17 cellular contexts compared by ENCODE assay signal in the genomic region with DNA sequence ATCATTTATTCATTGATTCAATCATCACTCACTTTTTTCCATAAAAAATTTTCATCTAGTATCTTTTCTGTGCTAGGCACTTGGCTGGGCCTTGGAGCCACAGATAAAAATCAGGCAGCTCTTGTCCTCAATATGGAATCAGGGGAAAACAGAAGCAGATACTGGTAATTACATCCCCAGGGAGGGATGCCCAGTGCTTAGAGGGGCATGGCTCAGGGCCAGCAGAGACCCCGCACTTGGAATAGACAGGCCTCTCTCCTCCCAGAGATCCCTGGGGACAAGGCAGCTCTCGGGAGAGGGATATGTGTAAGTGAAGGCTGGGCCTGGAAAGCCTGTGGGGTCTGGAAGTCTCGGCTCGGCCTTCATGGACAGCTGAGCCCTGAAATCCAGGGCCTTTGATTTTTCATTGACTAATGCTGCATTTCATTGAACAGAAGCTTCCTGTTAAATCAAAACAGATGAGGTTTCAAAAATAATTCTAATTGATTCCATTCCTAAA.
"Had no signal": no experiment of that assay in that cellular context is flagged by ENCODE, and none has a peak within 500 bp of the region (broad histone marks: within the 10 kb centered on the region; RNA-seq: fewer than 3 reads in every experiment).

No MANE protein-coding gene starts in this region.

- H3K9me3 ChIP-seq: heart left ventricle, transverse colon, uterus had no signal

- H3K36me3 ChIP-seq: heart left ventricle, transverse colon, uterus had no signal

- H3K36me3 Mint-ChIP-seq: naive thymus-derived CD8-positive, alpha-beta T cell; stimulated activated naive B cell treated with anti-CD40 and anti-IgM and Interleukin-4, amounts not matched to agents 10 μg/mL and 1 μg/mL and 100 μg/mL, for 72 hours had no signal

- ATAC-seq: heart left ventricle; naive thymus-derived CD8-positive, alpha-beta T cell; stimulated activated naive B cell treated with anti-CD40 and anti-IgM and Interleukin-4, amounts not matched to agents 10 μg/mL and 1 μg/mL and 100 μg/mL, for 72 hours had no signal

- H3K27ac Mint-ChIP-seq: activated CD4-positive, alpha-beta T cell treated with anti-CD3 and anti-CD28 coated beads, Interleukin-2, amount 10 ng/mL, durations not matched to agents 24 days and 14 days; activated naive CD8-positive, alpha-beta T cell treated with anti-CD3 and anti-CD28 coated beads, Interleukin-2, amount 50 U/mL, for 24 hours; naive thymus-derived CD8-positive, alpha-beta T cell; progenitor cell of endocrine pancreas; stimulated activated naive B cell treated with anti-CD40 and anti-IgM and Interleukin-4, amounts not matched to agents 10 μg/mL and 1 μg/mL and 100 μg/mL, for 72 hours had no signal

- DNase-seq: activated CD4-positive, alpha-beta T cell treated with anti-CD3 and anti-CD28 coated beads, Interleukin-2, amount 10 ng/mL, durations not matched to agents 24 days and 14 days; activated effector memory CD4-positive, alpha-beta T cell treated with anti-CD3 and anti-CD28 coated beads, Interleukin-2, amount 50 U/mL, for 16 hours; activated naive CD4-positive, alpha-beta T cell treated with anti-CD3 and anti-CD28 coated beads, Interleukin-2, amount 50 U/mL, for 16 hours; activated naive CD8-positive, alpha-beta T cell treated with anti-CD3 and anti-CD28 coated beads, Interleukin-2, amount 50 U/mL, for 24 hours; activated T-cell treated with anti-CD3 and anti-CD28 coated beads for 4 hours; dermis blood vessel endothelial cell; effector memory CD4-positive, alpha-beta T cell; naive thymus-derived CD8-positive, alpha-beta T cell; retina; stimulated activated CD4-positive, alpha-beta T cell treated with anti-CD3 and anti-CD28 coated beads, Interleukin-2, amount 100 ng/mL, for 48 hours; stimulated activated CD8-positive, alpha-beta memory T cell treated with anti-CD3 and anti-CD28 coated beads, Interleukin-4, amount 100 ng/mL, for 48 hours; stimulated activated naive B cell treated with anti-CD40 and anti-IgM and Interleukin-4, amounts not matched to agents 10 μg/mL and 1 μg/mL and 100 μg/mL, for 72 hours; transverse colon; uterus had no signal

- H3K4me3 ChIP-seq: heart left ventricle, transverse colon, uterus had no signal

- H3K27ac ChIP-seq: heart left ventricle, transverse colon, uterus, VCaP had no signal

- H3K27me3 Mint-ChIP-seq: activated CD4-positive, alpha-beta T cell treated with anti-CD3 and anti-CD28 coated beads, Interleukin-2, amount 10 ng/mL, durations not matched to agents 24 days and 14 days had no signal

- H3K4me1 ChIP-seq: transverse colon, uterus had no signal

- H3K9me3 Mint-ChIP-seq: activated CD4-positive, alpha-beta T cell treated with anti-CD3 and anti-CD28 coated beads, Interleukin-2, amount 10 ng/mL, durations not matched to agents 24 days and 14 days; activated naive CD8-positive, alpha-beta T cell treated with anti-CD3 and anti-CD28 coated beads, Interleukin-2, amount 50 U/mL, for 24 hours; naive thymus-derived CD8-positive, alpha-beta T cell; stimulated activated naive B cell treated with anti-CD40 and anti-IgM and Interleukin-4, amounts not matched to agents 10 μg/mL and 1 μg/mL and 100 μg/mL, for 72 hours had no signal

- H3K4me3 Mint-ChIP-seq: activated CD4-positive, alpha-beta T cell treated with anti-CD3 and anti-CD28 coated beads, Interleukin-2, amount 10 ng/mL, durations not matched to agents 24 days and 14 days; activated naive CD8-positive, alpha-beta T cell treated with anti-CD3 and anti-CD28 coated beads, Interleukin-2, amount 50 U/mL, for 24 hours; naive thymus-derived CD8-positive, alpha-beta T cell; stimulated activated naive B cell treated with anti-CD40 and anti-IgM and Interleukin-4, amounts not matched to agents 10 μg/mL and 1 μg/mL and 100 μg/mL, for 72 hours had no signal

- H3K4me1 Mint-ChIP-seq: activated CD4-positive, alpha-beta T cell treated with anti-CD3 and anti-CD28 coated beads, Interleukin-2, amount 10 ng/mL, durations not matched to agents 24 days and 14 days; activated naive CD8-positive, alpha-beta T cell treated with anti-CD3 and anti-CD28 coated beads, Interleukin-2, amount 50 U/mL, for 24 hours; naive thymus-derived CD8-positive, alpha-beta T cell had no signal

- H3K27me3 ChIP-seq: heart left ventricle, transverse colon, uterus had no signal
